In the genomic region with DNA sequence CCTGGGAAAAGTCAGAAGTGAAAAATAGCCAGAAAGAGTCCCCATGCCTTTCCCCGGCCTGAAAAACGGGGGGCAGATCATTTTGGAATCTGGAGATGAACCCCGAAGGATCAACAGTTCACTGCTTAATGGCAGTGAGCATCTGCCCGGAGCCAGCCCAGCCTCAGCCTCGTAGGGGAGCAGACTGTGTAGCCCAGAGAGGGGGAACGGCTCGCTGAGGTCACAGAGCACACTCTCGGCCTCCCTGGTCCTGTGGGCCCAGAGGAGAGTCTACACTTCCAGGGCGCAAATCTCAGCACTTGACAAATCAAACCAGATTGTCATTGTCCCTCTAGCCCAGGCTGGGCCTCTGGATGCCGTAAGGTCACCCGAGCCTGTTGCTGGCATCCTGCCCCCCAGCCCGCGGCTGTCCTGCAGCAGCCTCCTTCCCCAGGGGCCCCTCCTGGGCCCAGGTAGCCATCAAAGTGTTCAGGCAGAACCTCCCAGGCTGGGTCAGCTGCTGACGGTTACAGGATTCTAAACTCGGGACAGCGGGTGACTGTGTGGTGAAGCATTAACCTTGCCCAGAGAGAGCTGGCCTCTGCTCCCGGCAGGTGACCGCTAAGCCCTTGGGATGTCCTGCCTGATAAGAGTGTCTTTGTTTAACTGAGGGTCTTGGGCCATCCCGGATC, we compare ENCODE assay signal across 30 cellular contexts. TPM values are rescaled to one million over a fixed set of nuclear protein-coding genes. Genes with fewer than 3 reads are reported as not detected.
"Had no signal": no experiment of that assay in that cellular context is flagged by ENCODE, and none has a peak within 500 bp of the region (broad histone marks: within the 10 kb centered on the region; RNA-seq: fewer than 3 reads in every experiment).

No MANE protein-coding gene starts in this region.

- H3K9me3 ChIP-seq: heart left ventricle, left ventricle myocardium inferior, pancreas, prostate gland, suprapubic skin, thoracic aorta, tibial artery, upper lobe of right lung had no signal

- H3K4me1 ChIP-seq: heart left ventricle, left ventricle myocardium inferior, pancreas, prostate gland, suprapubic skin, tibial artery, upper lobe of right lung had no signal

- H3K27me3 ChIP-seq: pancreas had no signal

- H3K4me3 ChIP-seq: heart left ventricle, left ventricle myocardium inferior, lung, pancreas, prostate gland, skin epidermis, suprapubic skin, thoracic aorta, tibial artery, upper lobe of right lung had no signal

- H3K36me3 ChIP-seq: heart left ventricle, left ventricle myocardium inferior, pancreas, prostate gland, suprapubic skin, thoracic aorta, tibial artery, upper lobe of right lung had no signal

- H3K27ac Mint-ChIP-seq: immature natural killer cell; mesothelial cell of epicardium; naive B cell; natural killer cell; stimulated activated effector memory CD8-positive, alpha-beta T cell treated with anti-CD3 and anti-CD28 coated beads, Interleukin-12 subunit alpha, Interleukin-12 subunit beta, amount 100 ng/mL, for 72 hours; stimulated activated naive CD8-positive, alpha-beta T cell treated with anti-CD3 and anti-CD28 coated beads, Interleukin-15, Interleukin-2, amounts not matched to agents 100 ng/mL and 50 ng/mL, for 24 hours had no signal

- H3K9me3 Mint-ChIP-seq: immature natural killer cell; mesothelial cell of epicardium; naive B cell; natural killer cell; stimulated activated effector memory CD8-positive, alpha-beta T cell treated with anti-CD3 and anti-CD28 coated beads, Interleukin-12 subunit alpha, Interleukin-12 subunit beta, amount 100 ng/mL, for 72 hours; stimulated activated naive CD8-positive, alpha-beta T cell treated with anti-CD3 and anti-CD28 coated beads, Interleukin-15, Interleukin-2, amounts not matched to agents 100 ng/mL and 50 ng/mL, for 24 hours had no signal

- H3K36me3 Mint-ChIP-seq: immature natural killer cell; mesothelial cell of epicardium; naive B cell; natural killer cell; stimulated activated effector memory CD8-positive, alpha-beta T cell treated with anti-CD3 and anti-CD28 coated beads, Interleukin-12 subunit alpha, Interleukin-12 subunit beta, amount 100 ng/mL, for 72 hours had no signal

- H3K4me1 Mint-ChIP-seq: immature natural killer cell; mesothelial cell of epicardium; naive B cell; natural killer cell; stimulated activated effector memory CD8-positive, alpha-beta T cell treated with anti-CD3 and anti-CD28 coated beads, Interleukin-12 subunit alpha, Interleukin-12 subunit beta, amount 100 ng/mL, for 72 hours had no signal

- FAIRE-seq: islet of Langerhans, kidney, pancreas, urothelium cell line had no signal

- DNase-seq: heart left ventricle; hypothalamus; immature natural killer cell; kidney; left colon; left ventricle myocardium inferior; mesendoderm; naive B cell; natural killer cell; pancreas; retina; right cardiac atrium; stimulated activated CD4-positive, alpha-beta T cell treated with anti-CD3 and anti-CD28 coated beads, Interleukin-12 subunit alpha, Interleukin-12 subunit beta, amount 100 ng/mL, for 4 hours; stimulated activated CD4-positive, alpha-beta T cell treated with anti-CD3 and anti-CD28 coated beads, Interleukin-15, amount 100 ng/mL, for 24 hours; stimulated activated CD4-positive, alpha-beta T cell treated with anti-CD3 and anti-CD28 coated beads, Interleukin-2, amount 100 ng/mL, for 24 hours; stimulated activated CD4-positive, alpha-beta T cell treated with anti-CD3 and anti-CD28 coated beads, Interleukin-4, amount 100 ng/mL, for 1 hour; stimulated activated naive CD4-positive, alpha-beta T cell; tibial artery; trophoblast cell; upper lobe of right lung had no signal

- H3K27ac ChIP-seq: heart left ventricle, left ventricle myocardium inferior, pancreas, prostate gland, skin epidermis, suprapubic skin, thoracic aorta, tibial artery, upper lobe of right lung had no signal

- H3K4me3 Mint-ChIP-seq: immature natural killer cell; mesothelial cell of epicardium; naive B cell; natural killer cell; stimulated activated effector memory CD8-positive, alpha-beta T cell treated with anti-CD3 and anti-CD28 coated beads, Interleukin-12 subunit alpha, Interleukin-12 subunit beta, amount 100 ng/mL, for 72 hours; stimulated activated naive CD8-positive, alpha-beta T cell treated with anti-CD3 and anti-CD28 coated beads, Interleukin-15, Interleukin-2, amounts not matched to agents 100 ng/mL and 50 ng/mL, for 24 hours had no signal

RNA-seq across cellular contexts. Expression of a gene that starts 56.1 kb away (rescaled TPM):
- total RNA-seq: suprapubic skin had no signal
